Comparison of ENCODE assay signal across 13 cellular contexts in genomic region chr3:17088602-17089313, GRCh38.
DNase-seq lines count a peak whose midpoint lies in the region; ATAC-seq and TF ChIP-seq lines count a peak whose summit lies in the region.
"Had no signal": no experiment of that assay in that cellular context is flagged by ENCODE, and none has a peak within 500 bp of the region (broad histone marks: within the 10 kb centered on the region; RNA-seq: fewer than 3 reads in every experiment).

No MANE protein-coding gene starts in this region.

- H3K36me3 ChIP-seq in CD4-positive, alpha-beta memory T cell (ENCODE audit: insufficient read depth, low read length), result no peaks in the 10 kb centered on the region
- H3K36me3 ChIP-seq: breast epithelium had no signal

- CTCF ChIA-PET in CD4-positive, alpha-beta memory T cell (lab: Charles Lee; ENCODE audit: partially characterized antibody), result no interaction called here
- CTCF ChIA-PET in activated CD8-positive, alpha-beta T cell treated with anti-CD3 and anti-CD28 coated beads, Interleukin-2, amount 10 ng/mL, durations not matched to agents 7 days and 5 days (lab: Charles Lee), result no interaction called here

- no peak overlapping the region for H3K4me3 ChIP-seq in CD4-positive, alpha-beta memory T cell (ENCODE audit: low read length in 2 of 2)
- H3K4me3 ChIP-seq in foreskin fibroblast (ENCODE audit: low read depth in 1 of 2, low read length in 2 of 2), result no peak overlapping the region
- H3K4me3 ChIP-seq: breast epithelium had no signal

- H3K27me3 ChIP-seq in CD4-positive, alpha-beta memory T cell (ENCODE audit: insufficient read depth, low read length), result no peaks in the 10 kb centered on the region
- H3K27me3 ChIP-seq: breast epithelium had no signal

- no peak for TF ChIP-seq CTCF in foreskin fibroblast (IDR thresholded peaks at IDR 0.05; ENCODE audit: low read depth, low read length)

- H3K27me3 Mint-ChIP-seq in CD4-positive, alpha-beta memory T cell, result no peaks in the 10 kb centered on the region
- no peaks in the 10 kb centered on the region for H3K27me3 Mint-ChIP-seq in activated CD8-positive, alpha-beta T cell treated with anti-CD3 and anti-CD28 coated beads, Interleukin-2, amount 10 ng/mL, durations not matched to agents 7 days and 5 days (ENCODE audit: low read depth)

- peak overlapping the region in 6 of 8 donors; percentile 25 to 75 (median 55) for H3K4me3 Mint-ChIP-seq in CD4-positive, alpha-beta memory T cell
- peak overlapping the region; percentile 58 for H3K4me3 Mint-ChIP-seq in activated CD8-positive, alpha-beta T cell treated with anti-CD3 and anti-CD28 coated beads, Interleukin-2, amount 10 ng/mL, durations not matched to agents 7 days and 5 days
- H3K4me3 Mint-ChIP-seq: CD14-positive monocyte had no signal

- DNase-seq in CD4-positive, alpha-beta memory T cell, result peak; percentile 30 to 47 (median 45)
- peak; percentile 77 for DNase-seq in activated CD8-positive, alpha-beta T cell treated with anti-CD3 and anti-CD28 coated beads, Interleukin-2, amount 10 ng/mL, durations not matched to agents 7 days and 5 days
- DNase-seq in cerebellar cortex (ENCODE audit: low spot score) (peak; percentile 34), C1 segment of cervical spinal cord (lab: John Stamatoyannopoulos, UW) (no peak), NCI-H345 treated with DMSO at 0.1 percent for 48 hours (lab: John Stamatoyannopoulos, UW; ENCODE audit: unreplicated experiment) (no peak), COLO829 (ENCODE audit: low spot score) (no peak), foreskin fibroblast (no peak)
- DNase-seq in stimulated activated CD8-positive, alpha-beta memory T cell treated with anti-CD3 and anti-CD28 coated beads, Interleukin-12 subunit alpha, Interleukin-12 subunit beta, amount 100 ng/mL, for 1 hour (ENCODE audit: low read depth), result peak; percentile 15
- DNase-seq: left colon, NCI-H1417 treated with DMSO at 0.1 percent for 48 hours had no signal

- intact Hi-C loops in CD4-positive, alpha-beta memory T cell (cut with micrococcal nuclease), result no loop called here

- H3K27ac Mint-ChIP-seq in CD4-positive, alpha-beta memory T cell, result peak overlapping the region; percentile 57 to 89 (median 82)
- H3K27ac Mint-ChIP-seq in activated CD8-positive, alpha-beta T cell treated with anti-CD3 and anti-CD28 coated beads, Interleukin-2, amount 10 ng/mL, durations not matched to agents 7 days and 5 days, result peak overlapping the region; percentile 64

- no peak overlapping the region for H3K27ac ChIP-seq in CD4-positive, alpha-beta memory T cell (ENCODE audit: low read depth, low read length)
- H3K27ac ChIP-seq: HL-60 had no signal

- POLR2A ChIA-PET in CD4-positive, alpha-beta memory T cell (lab: Charles Lee; ENCODE audit: partially characterized antibody), result no interaction called here
- POLR2A ChIA-PET in activated CD8-positive, alpha-beta T cell treated with anti-CD3 and anti-CD28 coated beads, Interleukin-2, amount 10 ng/mL, durations not matched to agents 7 days and 5 days (lab: Charles Lee), result no interaction called here

- H3K4me1 Mint-ChIP-seq in CD4-positive, alpha-beta memory T cell, result peaks cover 36 to 51% (median 40%) of the 10 kb centered on the region in 4 donors
- H3K4me1 Mint-ChIP-seq in activated CD8-positive, alpha-beta T cell treated with anti-CD3 and anti-CD28 coated beads, Interleukin-2, amount 10 ng/mL, durations not matched to agents 7 days and 5 days (ENCODE audit: low read depth), result peaks cover 57% of the 10 kb centered on the region
- H3K4me1 Mint-ChIP-seq: CD14-positive monocyte had no signal

- H3K4me1 ChIP-seq in CD4-positive, alpha-beta memory T cell (ENCODE audit: insufficient read depth, low read length), result peaks cover 31% of the 10 kb centered on the region
- H3K4me1 ChIP-seq: breast epithelium had no signal

- no peaks in the 10 kb centered on the region for H3K9me3 ChIP-seq in CD4-positive, alpha-beta memory T cell (ENCODE audit: control insufficient read depth in 1 of 2, low read length in 2 of 2)
- H3K9me3 ChIP-seq: breast epithelium had no signal

- H3K9me3 Mint-ChIP-seq in CD4-positive, alpha-beta memory T cell, result peaks cover 0 to 2% (median 0%) of the 10 kb centered on the region in 8 donors
- peaks cover 13% of the 10 kb centered on the region for H3K9me3 Mint-ChIP-seq in activated CD8-positive, alpha-beta T cell treated with anti-CD3 and anti-CD28 coated beads, Interleukin-2, amount 10 ng/mL, durations not matched to agents 7 days and 5 days (ENCODE audit: insufficient read depth)

- H3K36me3 Mint-ChIP-seq in CD4-positive, alpha-beta memory T cell, result peaks cover 60 to 62% of the 10 kb centered on the region in 2 donors
- peaks cover 66% of the 10 kb centered on the region for H3K36me3 Mint-ChIP-seq in activated CD8-positive, alpha-beta T cell treated with anti-CD3 and anti-CD28 coated beads, Interleukin-2, amount 10 ng/mL, durations not matched to agents 7 days and 5 days (ENCODE audit: low read depth)

- peak; percentile 87 for ATAC-seq in activated CD8-positive, alpha-beta T cell treated with anti-CD3 and anti-CD28 coated beads, Interleukin-2, amount 10 ng/mL, durations not matched to agents 7 days and 5 days
- ATAC-seq: left colon had no signal

Comparison
In these comparisons a context has a peak if more than half of its experiments do, and no peak if none do; other contexts are left out.
1. DNase-seq: peak in CD4-positive, alpha-beta memory T cell (5 of 5), activated CD8-positive, alpha-beta T cell treated with anti-CD3 and anti-CD28 coated beads, Interleukin-2, amount 10 ng/mL, durations not matched to agents 7 days and 5 days (single experiment), cerebellar cortex (single experiment) and stimulated activated CD8-positive, alpha-beta memory T cell treated with anti-CD3 and anti-CD28 coated beads, Interleukin-12 subunit alpha, Interleukin-12 subunit beta, amount 100 ng/mL, for 1 hour (single experiment); none in C1 segment of cervical spinal cord (0 of 14), NCI-H345 treated with DMSO at 0.1 percent for 48 hours (single experiment), COLO829 (single experiment) and foreskin fibroblast (0 of 2).